In the genomic region with DNA sequence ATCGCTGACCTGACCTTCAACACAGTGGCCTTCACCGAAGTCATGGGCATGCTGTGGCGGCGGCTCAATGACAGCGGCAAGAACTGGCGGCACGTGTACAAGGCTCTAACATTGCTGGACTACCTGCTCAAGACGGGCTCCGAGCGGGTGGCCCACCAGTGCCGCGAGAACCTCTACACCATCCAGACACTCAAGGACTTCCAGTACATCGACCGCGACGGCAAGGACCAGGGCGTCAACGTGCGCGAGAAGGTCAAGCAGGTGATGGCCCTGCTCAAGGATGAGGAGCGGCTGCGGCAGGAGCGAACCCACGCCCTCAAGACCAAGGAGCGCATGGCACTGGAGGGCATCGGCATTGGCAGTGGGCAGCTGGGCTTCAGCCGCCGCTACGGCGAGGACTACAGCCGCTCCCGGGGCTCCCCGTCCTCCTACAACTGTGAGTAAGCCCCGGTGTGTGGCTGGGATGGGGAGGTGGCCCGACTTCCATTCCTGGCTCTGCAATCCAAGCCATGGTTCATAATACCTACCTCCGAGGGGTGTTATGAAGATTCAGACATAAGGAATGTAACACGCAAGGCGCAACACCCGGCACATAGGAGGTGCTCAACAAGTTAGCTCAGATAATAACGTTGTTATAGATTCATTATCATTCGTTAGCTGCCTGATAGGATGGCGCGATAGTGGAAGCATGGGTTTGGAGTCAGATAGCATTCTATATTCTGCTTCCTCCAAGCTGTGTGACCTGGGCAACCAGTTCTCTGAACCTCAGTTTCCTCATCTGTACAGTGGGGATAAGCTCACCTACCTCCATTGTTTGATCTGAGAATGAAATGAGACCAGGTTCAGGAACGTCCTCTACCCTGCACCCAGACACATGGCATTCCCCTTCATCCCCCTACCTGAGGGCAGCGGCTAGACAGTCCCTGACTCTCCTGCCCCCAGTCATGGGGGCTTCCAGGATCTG, we compare ENCODE assay signal across 18 cellular contexts. TPM values are rescaled to one million over a fixed set of nuclear protein-coding genes. Genes with fewer than 3 reads are reported as not detected.
"Had no signal": no experiment of that assay in that cellular context is flagged by ENCODE, and none has a peak within 500 bp of the region (broad histone marks: within the 10 kb centered on the region; RNA-seq: fewer than 3 reads in every experiment).

No MANE protein-coding gene starts in this region.

- H3K4me3 Mint-ChIP-seq: activated B cell treated with CpG ODN at 0.5 μM for 24 hours; activated CD4-positive, alpha-beta T cell treated with anti-CD3 and anti-CD28 coated beads, Interleukin-2, amount 10 ng/mL, durations not matched to agents 24 days and 14 days; activated CD8-positive, alpha-beta T cell treated with anti-CD3 and anti-CD28 coated beads for 36 hours; activated naive CD8-positive, alpha-beta T cell treated with anti-CD3 and anti-CD28 coated beads for 36 hours; activated T-helper 17 cell treated with anti-CD3 and anti-CD28 coated beads, Interleukin-2, amount 50 U/mL, for 72 hours; stimulated activated memory B cell treated with anti-CD40 and anti-IgM and Interleukin-4, amounts not matched to agents 10 μg/mL and 1 μg/mL and 100 μg/mL, for 72 hours had no signal

- H3K9me3 ChIP-seq: esophagus muscularis mucosa, gastroesophageal sphincter, heart left ventricle, left ventricle myocardium inferior, pancreas, sigmoid colon had no signal

- H3K27ac Mint-ChIP-seq: activated B cell treated with CpG ODN at 0.5 μM for 24 hours; activated CD4-positive, alpha-beta T cell treated with anti-CD3 and anti-CD28 coated beads, Interleukin-2, amount 10 ng/mL, durations not matched to agents 24 days and 14 days; activated CD8-positive, alpha-beta T cell treated with anti-CD3 and anti-CD28 coated beads for 36 hours; activated naive CD8-positive, alpha-beta T cell treated with anti-CD3 and anti-CD28 coated beads for 36 hours; activated T-helper 17 cell treated with anti-CD3 and anti-CD28 coated beads, Interleukin-2, amount 50 U/mL, for 72 hours; stimulated activated memory B cell treated with anti-CD40 and anti-IgM and Interleukin-4, amounts not matched to agents 10 μg/mL and 1 μg/mL and 100 μg/mL, for 72 hours had no signal

- ATAC-seq: activated CD8-positive, alpha-beta T cell treated with anti-CD3 and anti-CD28 coated beads for 36 hours; activated T-helper 17 cell treated with anti-CD3 and anti-CD28 coated beads, Interleukin-2, amount 50 U/mL, for 72 hours; gastroesophageal sphincter; heart left ventricle; pancreas; stimulated activated memory B cell treated with anti-CD40 and anti-IgM and Interleukin-4, amounts not matched to agents 10 μg/mL and 1 μg/mL and 100 μg/mL, for 72 hours had no signal

- H3K36me3 ChIP-seq: gastroesophageal sphincter, sigmoid colon had no signal

- H3K27me3 ChIP-seq: pancreas had no signal

- DNase-seq: activated B cell treated with CpG ODN at 0.5 μM for 24 hours; activated CD4-positive, alpha-beta T cell treated with anti-CD3 and anti-CD28 coated beads, Interleukin-2, amount 10 ng/mL, durations not matched to agents 24 days and 14 days; activated CD8-positive, alpha-beta T cell treated with anti-CD3 and anti-CD28 coated beads for 36 hours; activated naive CD4-positive, alpha-beta T cell; activated naive CD8-positive, alpha-beta T cell treated with anti-CD3 and anti-CD28 coated beads for 36 hours; activated T-cell treated with anti-CD3 and anti-CD28 coated beads, Interleukin-2, amount 50 U/mL, for 1 hour; amniotic stem cell; effector CD4-positive, alpha-beta T cell; heart left ventricle; kidney glomerular epithelial cell; left ventricle myocardium inferior; sigmoid colon; stimulated activated CD4-positive, alpha-beta T cell treated with anti-CD3 and anti-CD28 coated beads, Interleukin-4, amount 100 ng/mL, for 4 hours had no signal

- H3K9me3 Mint-ChIP-seq: activated B cell treated with CpG ODN at 0.5 μM for 24 hours; activated CD4-positive, alpha-beta T cell treated with anti-CD3 and anti-CD28 coated beads, Interleukin-2, amount 10 ng/mL, durations not matched to agents 24 days and 14 days; activated CD8-positive, alpha-beta T cell treated with anti-CD3 and anti-CD28 coated beads for 36 hours; activated naive CD8-positive, alpha-beta T cell treated with anti-CD3 and anti-CD28 coated beads for 36 hours; activated T-helper 17 cell treated with anti-CD3 and anti-CD28 coated beads, Interleukin-2, amount 50 U/mL, for 72 hours; stimulated activated memory B cell treated with anti-CD40 and anti-IgM and Interleukin-4, amounts not matched to agents 10 μg/mL and 1 μg/mL and 100 μg/mL, for 72 hours had no signal

- H3K27ac ChIP-seq: esophagus muscularis mucosa, gastroesophageal sphincter, heart left ventricle, left ventricle myocardium inferior, pancreas, sigmoid colon had no signal

- H3K36me3 Mint-ChIP-seq: activated naive CD8-positive, alpha-beta T cell treated with anti-CD3 and anti-CD28 coated beads for 36 hours; stimulated activated memory B cell treated with anti-CD40 and anti-IgM and Interleukin-4, amounts not matched to agents 10 μg/mL and 1 μg/mL and 100 μg/mL, for 72 hours had no signal

- H3K4me3 ChIP-seq: esophagus muscularis mucosa, gastroesophageal sphincter, heart left ventricle, left ventricle myocardium inferior, pancreas, sigmoid colon had no signal

RNA-seq across cellular contexts. Expression of gene EPN3, which starts 4.4 kb away (rescaled TPM):
- total RNA-seq: activated B cell treated with CpG ODN at 0.5 μM for 24 hours; activated CD4-positive, alpha-beta T cell treated with anti-CD3 and anti-CD28 coated beads, Interleukin-2, amount 10 ng/mL, durations not matched to agents 24 days and 14 days; activated CD8-positive, alpha-beta T cell treated with anti-CD3 and anti-CD28 coated beads for 36 hours; activated naive CD8-positive, alpha-beta T cell treated with anti-CD3 and anti-CD28 coated beads for 36 hours; activated T-helper 17 cell treated with anti-CD3 and anti-CD28 coated beads, Interleukin-2, amount 50 U/mL, for 72 hours; esophagus muscularis mucosa; sigmoid colon had no signal
